Comparison of ENCODE assay signal across 29 cellular contexts in the genomic region with DNA sequence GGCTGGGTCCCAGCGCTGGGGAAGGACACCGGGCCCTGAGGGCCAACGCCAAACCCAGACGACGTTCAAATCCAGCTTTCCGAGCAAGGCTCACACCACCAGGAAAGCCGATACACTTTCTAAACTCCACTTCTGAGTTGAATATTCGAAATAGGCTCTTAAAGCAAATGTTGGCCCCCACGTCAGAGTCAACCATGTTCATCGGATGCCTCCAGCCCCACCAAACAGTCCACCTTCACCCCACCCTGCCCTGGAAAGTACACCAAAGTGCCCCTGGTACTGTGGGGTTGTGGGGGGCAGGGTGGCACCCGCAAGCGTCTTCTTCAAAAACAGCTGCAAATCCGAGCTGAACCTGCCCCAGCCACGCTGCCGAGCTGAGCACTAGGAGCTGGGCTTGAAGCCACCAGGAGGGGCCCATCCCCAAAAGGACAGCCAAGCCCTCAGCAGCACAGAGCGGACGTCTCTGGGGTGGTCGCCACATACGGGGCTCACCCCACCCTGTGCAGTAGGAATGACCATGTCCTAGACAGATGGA. TPM values are rescaled to one million over a fixed set of nuclear protein-coding genes. Genes with fewer than 3 reads are reported as not detected.
DNase-seq lines count a peak whose midpoint lies in the region; FAIRE-seq and TF ChIP-seq lines count a peak whose summit lies in the region.
"Had no signal": no experiment of that assay in that cellular context is flagged by ENCODE, and none has a peak within 500 bp of the region (broad histone marks: within the 10 kb centered on the region; RNA-seq: fewer than 3 reads in every experiment).

No MANE protein-coding gene starts in this region.

- no peak overlapping the region for H3K14ac ChIP-seq in mesenchymal stem cell (ENCODE audit: low read length in 2 of 2)

- no peak overlapping the region for H4K8ac ChIP-seq in mesenchymal stem cell (ENCODE audit: low read length)

- H3K9ac ChIP-seq in BLaER1 (no peak overlapping the region), mesenchymal stem cell (ENCODE audit: low read length) (no peak overlapping the region)
- H3K9ac ChIP-seq: neural progenitor cell had no signal

- TF ChIP-seq EP300 in sigmoid colon (IDR thresholded peaks at IDR 0.05): no peak

- peak overlapping the region in 1 of 2 experiments; percentile 42 for H3K4ac ChIP-seq in mesenchymal stem cell (ENCODE audit: low read depth in 1 of 2, low read length in 2 of 2)

- DNase-seq in Peyer's patch (peak in 2 of 3 donors; percentile 34 to 43), mesenchymal stem cell (no peak), sigmoid colon (peak; percentile 55), NCI-H1092 (lab: John Stamatoyannopoulos, UW) (no peak), vagina (ENCODE audit: extremely low spot score in 2 of 2) (no peak), HTR-8/SVneo (ENCODE audit: insufficient read length, low spot score) (no peak)
- DNase-seq: ACHN; activated CD8-positive, alpha-beta memory T cell treated with anti-CD3 and anti-CD28 coated beads for 24 hours; activated T-cell treated with anti-CD3 and anti-CD28 coated beads for 4 hours; caudate nucleus; CD8-positive, alpha-beta memory T cell; DMS 273 treated with DMSO at 0.1 percent for 48 hours; erythroblast; hypothalamus; immature natural killer cell; mammary epithelial cell; NCI-H1105; NCI-H187; NCI-H2171; NCI-H510A treated with DMSO at 0.1 percent for 48 hours; stimulated activated CD4-positive, alpha-beta T cell treated with anti-CD3 and anti-CD28 coated beads, Interleukin-15, amount 100 ng/mL, for 24 hours had no signal

- H2BK15ac ChIP-seq in mesenchymal stem cell (ENCODE audit: low read depth, poor library complexity, severe bottlenecking): no peak overlapping the region

- H3K79me1 ChIP-seq in mesenchymal stem cell (replicated peaks; ENCODE audit: low read length, poor library complexity, severe bottlenecking): no peaks in the 10 kb centered on the region

- intact Hi-C loops in sigmoid colon (cut with DNase I) (no loop called here), vagina (cut with DNase I) (no loop called here)

- WGBS in mesenchymal stem cell: 90% methylated on average over 19 of the region's 19 CpGs
- WGBS in sigmoid colon, 2 donors: 81% methylated on average over 19 of the region's 19 CpGs

- H2BK120ac ChIP-seq in mesenchymal stem cell (ENCODE audit: low read depth, low read length): peak overlapping the region; percentile 9

- no peak overlapping the region for H2BK5ac ChIP-seq in mesenchymal stem cell (ENCODE audit: low read depth, low read length, poor library complexity, severe bottlenecking)

- no peaks in the 10 kb centered on the region for H3K36me3 ChIP-seq in BLaER1
- no peaks in the 10 kb centered on the region for H3K36me3 ChIP-seq in Peyer's patch
- H3K36me3 ChIP-seq in mesenchymal stem cell (ENCODE audit: control insufficient read depth in 1 of 2, insufficient read depth in 2 of 2, low read depth in 1 of 2, low read length in 2 of 2): no peaks in the 10 kb centered on the region
- no peaks in the 10 kb centered on the region for H3K36me3 ChIP-seq in sigmoid colon
- H3K36me3 ChIP-seq in vagina: no peaks in the 10 kb centered on the region
- H3K36me3 ChIP-seq: ascending aorta, neural progenitor cell had no signal

- H3K4me3 ChIP-seq in BLaER1 (no peak overlapping the region), Peyer's patch (no peak overlapping the region), mesenchymal stem cell (ENCODE audit: insufficient read depth in 1 of 2, low read depth in 1 of 2, low read length in 2 of 2) (no peak overlapping the region), sigmoid colon (no peak overlapping the region), vagina (no peak overlapping the region)
- H3K4me3 ChIP-seq: ascending aorta, K562, neural progenitor cell, SK-N-MC had no signal

- peaks cover 26% of the 10 kb centered on the region for H3K4me1 ChIP-seq in BLaER1
- H3K4me1 ChIP-seq in Peyer's patch: peaks cover 0 to 7% (median 0%) of the 10 kb centered on the region in 4 donors
- peaks cover 43% of the 10 kb centered on the region for H3K4me1 ChIP-seq in mesenchymal stem cell (ENCODE audit: control insufficient read depth, insufficient read depth, low read depth, low read length)
- H3K4me1 ChIP-seq in sigmoid colon: peaks cover 0 to 21% (median 13%) of the 10 kb centered on the region in 4 donors
- H3K4me1 ChIP-seq in vagina: peaks cover 18% of the 10 kb centered on the region

- peak overlapping the region; percentile 70 for H4K91ac ChIP-seq in mesenchymal stem cell (ENCODE audit: low read length)

- no peaks in the 10 kb centered on the region for H3K9me3 ChIP-seq in BLaER1
- H3K9me3 ChIP-seq in Peyer's patch: no peaks in the 10 kb centered on the region
- peaks cover 4% of the 10 kb centered on the region for H3K9me3 ChIP-seq in mesenchymal stem cell (ENCODE audit: control insufficient read depth, low read length)
- H3K9me3 ChIP-seq in sigmoid colon: no peaks in the 10 kb centered on the region
- H3K9me3 ChIP-seq in vagina: no peaks in the 10 kb centered on the region
- H3K9me3 ChIP-seq: ascending aorta had no signal

- peak overlapping the region in 1 of 2 experiments; percentile 70 for H2BK12ac ChIP-seq in mesenchymal stem cell (ENCODE audit: low read length in 2 of 2)

- FAIRE-seq in HTR-8/SVneo (lab: Jason Lieb, UNC): no peak
- FAIRE-seq: GM18507, GM19239, K562 had no signal

- H3K4me2 ChIP-seq in BLaER1: peak overlapping the region; percentile 62
- no peak overlapping the region for H3K4me2 ChIP-seq in mesenchymal stem cell (ENCODE audit: low read length, poor library complexity, severe bottlenecking)
- H3K4me2 ChIP-seq: neural progenitor cell had no signal

- no peak overlapping the region for H2AFZ ChIP-seq in mesenchymal stem cell (ENCODE audit: low read depth, low read length)
- H2AFZ ChIP-seq: neural progenitor cell had no signal

- no peak overlapping the region for H3K23ac ChIP-seq in mesenchymal stem cell (ENCODE audit: low read length in 2 of 2)

- H2AK5ac ChIP-seq in mesenchymal stem cell (ENCODE audit: low read length, severe bottlenecking): no peak overlapping the region

- H3K27ac ChIP-seq in BLaER1 (no peak overlapping the region; the same call in 1 of the 2 replicates), Peyer's patch (no peak overlapping the region), mesenchymal stem cell (ENCODE audit: low read length, poor library complexity, severe bottlenecking) (no peak overlapping the region), sigmoid colon (no peak overlapping the region), vagina (no peak overlapping the region)
- H3K27ac ChIP-seq: ascending aorta, neural progenitor cell, SK-N-MC had no signal

- no peaks in the 10 kb centered on the region for H4K20me1 ChIP-seq in BLaER1

- peak overlapping the region in 1 of 2 experiments; percentile 41 for H3K18ac ChIP-seq in mesenchymal stem cell (ENCODE audit: low read depth in 1 of 2, low read length in 2 of 2)

- TF ChIP-seq POLR2A in Peyer's patch (IDR thresholded peaks at IDR 0.05) (no peak), sigmoid colon (IDR thresholded peaks at IDR 0.05) (no peak), vagina (IDR thresholded peaks at IDR 0.05) (no peak)

- H3K27me3 ChIP-seq in BLaER1: no peaks in the 10 kb centered on the region
- H3K27me3 ChIP-seq in Peyer's patch: no peaks in the 10 kb centered on the region
- peaks cover 0 to 61% of the 10 kb centered on the region in 2 experiments for H3K27me3 ChIP-seq in mesenchymal stem cell (ENCODE audit: control insufficient read depth in 1 of 2, insufficient read depth in 1 of 2, low read length in 2 of 2)
- no peaks in the 10 kb centered on the region for H3K27me3 ChIP-seq in sigmoid colon
- no peaks in the 10 kb centered on the region for H3K27me3 ChIP-seq in vagina
- H3K27me3 ChIP-seq: ascending aorta, neural progenitor cell had no signal

- TF ChIP-seq CTCF in Peyer's patch (IDR thresholded peaks at IDR 0.05) (no peak), sigmoid colon (IDR thresholded peaks at IDR 0.05) (no peak), vagina (IDR thresholded peaks at IDR 0.05) (no peak)

RNA-seq across cellular contexts. Expression of gene PDGFA, which starts 55.4 kb away (rescaled TPM):
- total RNA-seq in Peyer's patch (10 to 100 TPM in 3 of 4 donors, 1 to 10 TPM in 1; 5.8 to 97.8 (median 59.4) TPM), sigmoid colon (10 to 100 TPM; 33.9 to 38.5 (median 36.9) TPM), vagina (31.2 TPM)
- 23.5 TPM for polyA plus RNA-seq in mesenchymal stem cell (2013, experiment 1 of 2)
- polyA plus RNA-seq in mesenchymal stem cell (2013, experiment 2 of 2): 22.9 TPM
- 10 to 100 TPM; 19.7 to 21.6 (median 20.0) TPM for polyA plus RNA-seq in sigmoid colon
- total RNA-seq: OCI-LY7 had no signal

Comparison
In these comparisons a context has a peak if more than half of its experiments do, and no peak if none do; other contexts are left out.
1. DNase-seq: peak in Peyer's patch (2 of 3) and sigmoid colon (single experiment); none in mesenchymal stem cell (single experiment), NCI-H1092 (single experiment), vagina (0 of 2) and HTR-8/SVneo (single experiment).